ENCODE assay signal across 11 cellular contexts in genomic region chr14:84523746-84524145, GRCh38.
"Had no signal": no experiment of that assay in that cellular context is flagged by ENCODE, and none has a peak within 500 bp of the region (broad histone marks: within the 10 kb centered on the region; RNA-seq: fewer than 3 reads in every experiment).

No MANE protein-coding gene starts in this region.

- DNase-seq: GM23248, GOT3, H7, H9, HCEC 1CT, HFFc6 had no signal

- H3K9ac ChIP-seq: GM23248 had no signal

- ATAC-seq: GM23338, HCT116 had no signal

- H3K4me1 ChIP-seq: HAP-1 had no signal

- H3K9me3 ChIP-seq: HAP-1 had no signal

- H3K4me2 ChIP-seq: GM23338 had no signal

- FAIRE-seq: H1, H54 had no signal

- H2AFZ ChIP-seq: GM23248, GM23338 had no signal

- H3K4me3 ChIP-seq: GM23248, GM23338, HAP-1 had no signal

- H3K36me3 ChIP-seq: HAP-1 had no signal

- H3K27ac ChIP-seq: GM23248 had no signal
